In the genomic region with DNA sequence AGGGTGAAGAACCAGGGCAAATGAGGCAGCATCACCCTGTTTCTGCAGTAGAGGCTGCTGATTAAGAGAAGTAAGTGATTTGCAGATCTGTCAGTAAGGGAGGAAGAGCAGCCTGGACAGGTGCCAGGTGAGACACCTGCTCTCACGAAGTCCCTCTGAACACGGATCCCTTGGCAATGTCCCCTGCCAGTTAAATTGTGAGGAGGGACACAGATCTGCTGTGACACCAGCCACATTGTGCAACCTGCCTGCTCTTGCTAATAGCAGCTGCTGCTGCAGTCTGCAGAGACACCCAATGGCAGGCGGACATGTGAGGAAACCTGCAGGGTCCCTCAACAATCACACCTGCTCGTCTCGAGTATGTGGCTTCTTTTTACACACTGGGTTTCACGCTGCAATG, we compare ENCODE assay signal across 11 cellular contexts. TPM values are rescaled to one million over a fixed set of nuclear protein-coding genes. Genes with fewer than 3 reads are reported as not detected.
DNase-seq lines count a peak whose midpoint lies in the region; ATAC-seq lines count a peak whose summit lies in the region.
"Had no signal": no experiment of that assay in that cellular context is flagged by ENCODE, and none has a peak within 500 bp of the region (broad histone marks: within the 10 kb centered on the region; RNA-seq: fewer than 3 reads in every experiment).

No MANE protein-coding gene starts in this region.

- H3K27ac Mint-ChIP-seq in activated T-cell treated with anti-CD3 and anti-CD28 coated beads, Interleukin-2, amount 50 U/mL, for 24 hours = peak overlapping the region; percentile 50
- H3K27ac Mint-ChIP-seq in T-helper 17 cell = peak overlapping the region; percentile 79
- peak overlapping the region; percentile 47 for H3K27ac Mint-ChIP-seq in stimulated activated naive B cell treated with anti-CD40 and anti-IgM and Interleukin-4, amounts not matched to agents 10 μg/mL and 1 μg/mL and 100 μg/mL, for 72 hours

- DNase-seq in activated T-cell treated with anti-CD3 and anti-CD28 coated beads, Interleukin-2, amount 50 U/mL, for 24 hours = no peak
- DNase-seq in activated T-cell treated with anti-CD3 and anti-CD28 coated beads, Interleukin-2, amount 50 U/mL, for 48 hours = no peak
- DNase-seq in NCI-H187 treated with DMSO at 0.1 percent for 48 hours (lab: John Stamatoyannopoulos, UW) (peak; percentile 39), T-helper 17 cell (no peak), germinal center (ENCODE audit: low spot score) (no peak), occipital lobe (lab: John Stamatoyannopoulos, UW) (no peak)
- no peak for DNase-seq in stimulated activated naive B cell treated with anti-CD40 and anti-IgM and Interleukin-4, amounts not matched to agents 10 μg/mL and 1 μg/mL and 100 μg/mL, for 72 hours
- DNase-seq: central memory CD4-positive, alpha-beta T cell; DMS 273 treated with DMSO at 0.1 percent for 48 hours had no signal

- no peaks in the 10 kb centered on the region for H3K9me3 ChIP-seq in T-helper 17 cell (ENCODE audit: control insufficient read depth, low read length, poor library complexity, severe bottlenecking)

- H3K4me3 Mint-ChIP-seq in activated T-cell treated with anti-CD3 and anti-CD28 coated beads, Interleukin-2, amount 50 U/mL, for 24 hours = no peak overlapping the region
- H3K4me3 Mint-ChIP-seq in T-helper 17 cell = no peak overlapping the region
- no peak overlapping the region for H3K4me3 Mint-ChIP-seq in stimulated activated naive B cell treated with anti-CD40 and anti-IgM and Interleukin-4, amounts not matched to agents 10 μg/mL and 1 μg/mL and 100 μg/mL, for 72 hours

- ATAC-seq in T-helper 17 cell = no peak
- no peak for ATAC-seq in stimulated activated naive B cell treated with anti-CD40 and anti-IgM and Interleukin-4, amounts not matched to agents 10 μg/mL and 1 μg/mL and 100 μg/mL, for 72 hours (replicated peaks)
- ATAC-seq in GM19463 (IDR thresholded peaks at IDR 0.05; ENCODE audit: unreplicated experiment) = no peak

- no peaks in the 10 kb centered on the region for H3K9me3 Mint-ChIP-seq in activated T-cell treated with anti-CD3 and anti-CD28 coated beads, Interleukin-2, amount 50 U/mL, for 24 hours
- H3K9me3 Mint-ChIP-seq in stimulated activated naive B cell treated with anti-CD40 and anti-IgM and Interleukin-4, amounts not matched to agents 10 μg/mL and 1 μg/mL and 100 μg/mL, for 72 hours = no peaks in the 10 kb centered on the region

- no peaks in the 10 kb centered on the region for H3K27me3 Mint-ChIP-seq in activated T-cell treated with anti-CD3 and anti-CD28 coated beads, Interleukin-2, amount 50 U/mL, for 24 hours
- H3K27me3 Mint-ChIP-seq in T-helper 17 cell = no peaks in the 10 kb centered on the region
- no peaks in the 10 kb centered on the region for H3K27me3 Mint-ChIP-seq in stimulated activated naive B cell treated with anti-CD40 and anti-IgM and Interleukin-4, amounts not matched to agents 10 μg/mL and 1 μg/mL and 100 μg/mL, for 72 hours

- peaks cover 38% of the 10 kb centered on the region for H3K4me1 Mint-ChIP-seq in activated T-cell treated with anti-CD3 and anti-CD28 coated beads, Interleukin-2, amount 50 U/mL, for 24 hours (ENCODE audit: low read depth)
- H3K4me1 Mint-ChIP-seq in T-helper 17 cell = peaks cover 26% of the 10 kb centered on the region
- H3K4me1 Mint-ChIP-seq in stimulated activated naive B cell treated with anti-CD40 and anti-IgM and Interleukin-4, amounts not matched to agents 10 μg/mL and 1 μg/mL and 100 μg/mL, for 72 hours = peaks cover 20 to 34% of the 10 kb centered on the region in 2 donors

- peaks cover 59% of the 10 kb centered on the region for H3K36me3 Mint-ChIP-seq in activated T-cell treated with anti-CD3 and anti-CD28 coated beads, Interleukin-2, amount 50 U/mL, for 24 hours (ENCODE audit: low read depth)
- H3K36me3 Mint-ChIP-seq in T-helper 17 cell (ENCODE audit: low read depth) = no peaks in the 10 kb centered on the region
- H3K36me3 Mint-ChIP-seq in stimulated activated naive B cell treated with anti-CD40 and anti-IgM and Interleukin-4, amounts not matched to agents 10 μg/mL and 1 μg/mL and 100 μg/mL, for 72 hours = peaks cover 30 to 31% of the 10 kb centered on the region in 2 donors

RNA-seq across cellular contexts. Expression of gene ANXA11, which starts 31.9 kb away (rescaled TPM):
- total RNA-seq in T-helper 17 cell (100 to 1,000 TPM; 199 to 209 TPM), occipital lobe (2.3 TPM)

RNA-seq across cellular contexts. Expression of gene PLAC9, which starts 40.9 kb away (rescaled TPM):
- total RNA-seq in T-helper 17 cell (not detected), occipital lobe (1.6 TPM)
- total RNA-seq: SK-MEL-5 had no signal

Comparison
In these comparisons a context has a peak if more than half of its experiments do, and no peak if none do; other contexts are left out.
1. RNA of gene ANXA11, which starts 31.9 kb away (total RNA-seq): 199 to 209 TPM in T-helper 17 cell; 2.3 TPM in occipital lobe (single experiment); every median in the first group is over 10 times any median in the second.
2. Peak in every context shown above with its lines, with median percentiles within 50 percentile points of each other: H3K27ac Mint-ChIP-seq.